In the genomic region with DNA sequence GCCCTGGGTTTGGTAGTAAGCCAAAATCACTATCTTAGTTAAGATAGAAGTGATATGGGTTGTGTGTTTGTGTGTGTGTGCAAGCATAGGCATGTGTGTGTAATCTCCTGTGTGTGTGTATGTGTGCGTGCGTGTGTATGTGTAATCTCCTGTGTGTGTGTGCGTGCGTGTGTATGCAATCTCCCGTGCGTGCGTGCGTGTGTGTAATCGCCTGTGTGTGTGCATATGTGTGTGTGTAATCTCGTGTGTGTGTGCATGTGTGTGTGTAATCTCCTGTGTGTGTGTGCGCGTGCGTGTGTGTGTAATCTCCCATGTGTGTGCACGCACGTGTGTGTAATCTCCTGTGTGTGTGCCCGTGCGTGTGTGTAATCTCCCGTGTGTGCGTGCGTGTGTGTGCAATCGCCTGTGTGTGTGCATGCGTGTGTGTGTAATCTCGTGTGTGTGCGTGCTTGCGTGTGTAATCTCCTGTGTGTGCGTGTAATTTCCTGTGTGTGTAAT, we compare ENCODE assay signal across 1 cellular context.
A peak's percentile ranks its signal among the peaks of the same experiment; 100 is the strongest.
TF ChIP-seq lines count a peak whose summit lies in the region.

No MANE protein-coding gene starts in this region.

TF ChIP-seq in HEK293, 187 proteins besides CTCF, POLR2A, EP300 and RAD21 (continued from another document):
- TF ChIP-seq, protein P1, sequence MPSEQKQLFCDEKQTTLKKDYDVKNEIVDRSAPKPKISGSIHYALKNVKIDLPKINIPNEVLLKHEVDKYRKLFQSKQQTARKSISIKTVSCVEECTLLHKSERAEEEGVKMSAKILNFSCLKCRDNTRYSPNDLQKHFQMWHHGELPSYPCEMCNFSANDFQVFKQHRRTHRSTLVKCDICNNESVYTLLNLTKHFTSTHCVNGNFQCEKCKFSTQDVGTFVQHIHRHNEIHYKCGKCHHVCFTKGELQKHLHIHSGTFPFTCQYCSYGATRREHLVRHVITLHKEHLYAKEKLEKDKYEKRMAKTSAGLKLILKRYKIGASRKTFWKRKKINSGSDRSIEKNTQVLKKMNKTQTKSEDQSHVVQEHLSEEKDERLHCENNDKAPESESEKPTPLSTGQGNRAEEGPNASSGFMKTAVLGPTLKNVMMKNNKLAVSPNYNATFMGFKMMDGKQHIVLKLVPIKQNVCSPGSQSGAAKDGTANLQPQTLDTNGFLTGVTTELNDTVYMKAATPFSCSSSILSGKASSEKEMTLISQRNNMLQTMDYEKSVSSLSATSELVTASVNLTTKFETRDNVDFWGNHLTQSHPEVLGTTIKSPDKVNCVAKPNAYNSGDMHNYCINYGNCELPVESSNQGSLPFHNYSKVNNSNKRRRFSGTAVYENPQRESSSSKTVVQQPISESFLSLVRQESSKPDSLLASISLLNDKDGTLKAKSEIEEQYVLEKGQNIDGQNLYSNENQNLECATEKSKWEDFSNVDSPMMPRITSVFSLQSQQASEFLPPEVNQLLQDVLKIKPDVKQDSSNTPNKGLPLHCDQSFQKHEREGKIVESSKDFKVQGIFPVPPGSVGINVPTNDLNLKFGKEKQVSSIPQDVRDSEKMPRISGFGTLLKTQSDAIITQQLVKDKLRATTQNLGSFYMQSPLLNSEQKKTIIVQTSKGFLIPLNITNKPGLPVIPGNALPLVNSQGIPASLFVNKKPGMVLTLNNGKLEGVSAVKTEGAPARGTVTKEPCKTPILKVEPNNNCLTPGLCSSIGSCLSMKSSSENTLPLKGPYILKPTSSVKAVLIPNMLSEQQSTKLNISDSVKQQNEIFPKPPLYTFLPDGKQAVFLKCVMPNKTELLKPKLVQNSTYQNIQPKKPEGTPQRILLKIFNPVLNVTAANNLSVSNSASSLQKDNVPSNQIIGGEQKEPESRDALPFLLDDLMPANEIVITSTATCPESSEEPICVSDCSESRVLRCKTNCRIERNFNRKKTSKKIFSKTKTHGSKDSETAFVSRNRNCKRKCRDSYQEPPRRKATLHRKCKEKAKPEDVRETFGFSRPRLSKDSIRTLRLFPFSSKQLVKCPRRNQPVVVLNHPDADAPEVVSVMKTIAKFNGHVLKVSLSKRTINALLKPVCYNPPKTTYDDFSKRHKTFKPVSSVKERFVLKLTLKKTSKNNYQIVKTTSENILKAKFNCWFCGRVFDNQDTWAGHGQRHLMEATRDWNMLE (tag by site-specific recombination; conservative IDR thresholded peaks at IDR 0.05; ENCODE audit: low read depth): no peak
- TF ChIP-seq, protein P2, sequence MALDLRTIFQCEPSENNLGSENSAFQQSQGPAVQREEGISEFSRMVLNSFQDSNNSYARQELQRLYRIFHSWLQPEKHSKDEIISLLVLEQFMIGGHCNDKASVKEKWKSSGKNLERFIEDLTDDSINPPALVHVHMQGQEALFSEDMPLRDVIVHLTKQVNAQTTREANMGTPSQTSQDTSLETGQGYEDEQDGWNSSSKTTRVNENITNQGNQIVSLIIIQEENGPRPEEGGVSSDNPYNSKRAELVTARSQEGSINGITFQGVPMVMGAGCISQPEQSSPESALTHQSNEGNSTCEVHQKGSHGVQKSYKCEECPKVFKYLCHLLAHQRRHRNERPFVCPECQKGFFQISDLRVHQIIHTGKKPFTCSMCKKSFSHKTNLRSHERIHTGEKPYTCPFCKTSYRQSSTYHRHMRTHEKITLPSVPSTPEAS (tag by site-specific recombination; IDR thresholded peaks at IDR 0.05): peak; percentile 95
- TF ChIP-seq ZNF132 (tag by site-specific recombination; IDR thresholded peaks at IDR 0.05; ENCODE audit: borderline replicate concordance): no peak
TF ChIP-seq in HEK293: peak in this region for 1.
